8 cellular contexts compared by ENCODE assay signal in the genomic region with DNA sequence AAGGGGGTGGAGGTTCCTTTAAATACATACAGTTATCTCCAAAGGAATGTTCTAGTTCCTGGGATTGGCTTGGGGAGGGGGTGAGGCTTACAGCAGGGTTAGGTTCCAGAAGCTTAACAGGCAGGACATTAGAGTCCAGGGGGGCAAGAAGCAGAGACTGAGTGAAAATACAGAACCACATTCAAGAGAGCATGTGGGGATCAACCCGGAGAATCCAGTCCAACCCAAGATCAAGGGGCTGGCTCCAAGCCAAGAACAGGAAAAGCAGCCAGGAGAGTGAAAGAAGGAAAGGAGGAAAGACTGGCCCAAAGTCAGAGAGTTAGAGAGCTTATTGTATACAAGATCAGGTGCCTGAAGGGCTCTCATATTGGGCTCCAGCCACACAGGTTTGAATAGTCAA.
"Had no signal": no experiment of that assay in that cellular context is flagged by ENCODE, and none has a peak within 500 bp of the region (broad histone marks: within the 10 kb centered on the region; RNA-seq: fewer than 3 reads in every experiment).

No MANE protein-coding gene starts in this region.

- ATAC-seq: left colon; stimulated activated naive CD8-positive, alpha-beta T cell treated with anti-CD3 and anti-CD28 coated beads, Interleukin-15, amount 100 ng/mL, for 72 hours had no signal

- H3K27me3 ChIP-seq: ovary had no signal

- H3K4me3 ChIP-seq: ovary, thoracic aorta had no signal

- H3K27ac ChIP-seq: ovary, thoracic aorta had no signal

- DNase-seq: activated CD4-positive, alpha-beta T cell treated with anti-CD3 and anti-CD28 coated beads, Interleukin-2, amount 50 U/mL, for 1 hour; activated T-cell treated with anti-CD3 and anti-CD28 coated beads, Interleukin-2, amount 50 U/mL, for 1 hour; dermis blood vessel endothelial cell; left colon; ovary; stimulated activated CD4-positive, alpha-beta T cell treated with anti-CD3 and anti-CD28 coated beads, Interleukin-4, amount 100 ng/mL, for 4 hours; stimulated activated naive CD8-positive, alpha-beta T cell treated with anti-CD3 and anti-CD28 coated beads, Interleukin-15, amount 100 ng/mL, for 72 hours had no signal

- H3K36me3 ChIP-seq: ovary, thoracic aorta had no signal

- H3K9me3 ChIP-seq: ovary, thoracic aorta had no signal
